In genomic region chr18:67217551-67218166, GRCh38 we compare ENCODE assay signal across 8 cellular contexts.
A peak's percentile ranks its signal among the peaks of the same experiment; 100 is the strongest.
DNase-seq lines count a peak whose midpoint lies in the region; ATAC-seq and TF ChIP-seq lines count a peak whose summit lies in the region.

No MANE protein-coding gene starts in this region.

- ATAC-seq in Right ventricle myocardium superior (ENCODE audit: poor library complexity) = peak; percentile 75
- no peak for ATAC-seq in Right ventricle myocardium inferior
- ATAC-seq in HG02852 (IDR thresholded peaks at IDR 0.05; ENCODE audit: unreplicated experiment) = peak; percentile 95

- no peak overlapping the region for H3K9ac ChIP-seq in mammary epithelial cell (ENCODE audit: insufficient read depth, low read length)

- no peak for DNase-seq in Right ventricle myocardium superior
- no peak for DNase-seq in Right ventricle myocardium inferior (ENCODE audit: missing footprints)
- DNase-seq in NCI-H1694 treated with DMSO at 0.1 percent for 48 hours (lab: John Stamatoyannopoulos, UW) = peak; percentile 65
- DNase-seq in WERI-Rb-1 = peak; percentile 9
- DNase-seq in mammary epithelial cell = peak; percentile 39
- DNase-seq in kidney tubule cell (ENCODE audit: low spot score) = peak; percentile 60
- peak; percentile 34 for DNase-seq in stimulated activated CD4-positive, alpha-beta T cell treated with anti-CD3 and anti-CD28 coated beads, Interleukin-4, amount 100 ng/mL, for 1 hour

- no peaks in the 10 kb centered on the region for H3K36me3 ChIP-seq in WERI-Rb-1
- no peaks in the 10 kb centered on the region for H3K36me3 ChIP-seq in mammary epithelial cell (ENCODE audit: insufficient read depth, low read length)

- H3K9me3 ChIP-seq in WERI-Rb-1 (ENCODE audit: severe bottlenecking) (no peaks in the 10 kb centered on the region), mammary epithelial cell (replicated peaks; ENCODE audit: insufficient read depth, low read length) (no peaks in the 10 kb centered on the region)

- dilution Hi-C loops in mammary epithelial cell (cut with HindIII; ENCODE audit: low sequenced_read_pairs) = no loop called here

- H3K4me3 ChIP-seq in WERI-Rb-1 (ENCODE audit: low read depth, low read length) (no peak overlapping the region), mammary epithelial cell (replicated peaks in 1 of 3; ENCODE audit: insufficient read depth in 1 of 3, low read depth in 2 of 3, low read length in 3 of 3) (no peak overlapping the region)

- H3K27me3 ChIP-seq in WERI-Rb-1 (ENCODE audit: insufficient read depth, low read depth, severe bottlenecking) (no peaks in the 10 kb centered on the region), mammary epithelial cell (ENCODE audit: insufficient read depth, low read length) (no peaks in the 10 kb centered on the region)

- CTCF ChIA-PET in mammary epithelial cell (lab: Charles Lee; ENCODE audit: low non-redundant PET) = no interaction called here

- H3K27ac ChIP-seq in WERI-Rb-1 (no peak overlapping the region), mammary epithelial cell (ENCODE audit: insufficient read depth, low read depth, low read length) (no peak overlapping the region)

- no peaks in the 10 kb centered on the region for H4K20me1 ChIP-seq in mammary epithelial cell (ENCODE audit: insufficient read depth, low read length)

- no peaks in the 10 kb centered on the region for H3K4me1 ChIP-seq in mammary epithelial cell (ENCODE audit: insufficient read depth, low read length)

- no peak overlapping the region for H3K4me2 ChIP-seq in mammary epithelial cell (ENCODE audit: insufficient read depth, low read depth, low read length)

- no TSS peak for BruUV-seq in mammary epithelial cell (replicated peaks; lab: Mats Ljungman, UMichigan)

- no peak overlapping the region for H2AFZ ChIP-seq in mammary epithelial cell (ENCODE audit: low read depth, low read length)

- WGBS in mammary epithelial cell (ENCODE audit: low coverage, missing lambda C conversion rate) = 3% methylated on average over 7 of the region's 7 CpGs

- in situ Hi-C loops in mammary epithelial cell (cut with MboI; ENCODE audit: low sequenced_read_pairs in 2 of 2) = loop anchor here (10.0 kb wide), 3 partner anchors 297 to 1447 kb away; partner anchors contain the start of gene DSEL (in 1 of the 2)

- H3K79me2 ChIP-seq in mammary epithelial cell (ENCODE audit: insufficient read depth, low read length) = no peaks in the 10 kb centered on the region

- TF ChIP-seq CTCF in WERI-Rb-1 (IDR thresholded peaks at IDR 0.05; ENCODE audit: low read depth, low read length) (no peak), mammary epithelial cell (conservative IDR thresholded peaks at IDR 0.05 in 1 of 2, IDR thresholded peaks at IDR 0.05 in 1 of 2; ENCODE audit: extremely low read depth in 1 of 2, insufficient read depth in 1 of 2, low read depth in 1 of 2, low read length in 2 of 2) (peak; percentile 51 to 66)

- intact Hi-C loops in Right ventricle myocardium superior (cut with DNase I) (loop anchor here (2.0 to 5.0 kb wide), 2 partner anchors 1445 to 1520 kb away; no protein-coding TSS in a partner anchor), Right ventricle myocardium inferior (cut with DNase I) (loop anchor here (2.0 to 5.0 kb wide), 2 partner anchors 1405 to 1443 kb away; no protein-coding TSS in a partner anchor), mammary epithelial cell (cut with micrococcal nuclease) (loop anchor here (1.0 to 10.0 kb wide), 7 partner anchors 247 to 1625 kb away; partner anchors contain the start of gene DSEL)

Comparison
In these comparisons a context has a peak if more than half of its experiments do, and no peak if none do; other contexts are left out.
1. DNase-seq: peak in NCI-H1694 treated with DMSO at 0.1 percent for 48 hours (single experiment), WERI-Rb-1 (single experiment), mammary epithelial cell (single experiment), kidney tubule cell (single experiment) and stimulated activated CD4-positive, alpha-beta T cell treated with anti-CD3 and anti-CD28 coated beads, Interleukin-4, amount 100 ng/mL, for 1 hour (single experiment); none in Right ventricle myocardium superior (single experiment) and Right ventricle myocardium inferior (single experiment).